Comparison of ENCODE assay signal across 27 cellular contexts in genomic region chr3:49859576-49860305, GRCh38. TPM values are rescaled to one million over a fixed set of nuclear protein-coding genes. Genes with fewer than 3 reads are reported as not detected.
"Had no signal": no experiment of that assay in that cellular context is flagged by ENCODE, and none has a peak within 500 bp of the region (broad histone marks: within the 10 kb centered on the region; RNA-seq: fewer than 3 reads in every experiment).

No MANE protein-coding gene starts in this region.

- H3K27ac ChIP-seq: RWPE1, SJSA1, SK-N-MC had no signal

- H3K27me3 ChIP-seq: MG63 had no signal

- H3K36me3 ChIP-seq: MG63 had no signal

- H3K4me3 ChIP-seq: MG63, SJSA1, SK-N-MC had no signal

- H3K9me3 ChIP-seq: MG63, SJSA1 had no signal

- DNase-seq: IMR-90, Karpas-422, KG1, MG63, NCI-H1092, NCI-H1105 treated with DMSO at 0.1 percent for 48 hours, NCI-H1417 treated with DMSO at 0.1 percent for 48 hours, NCI-H146, NCI-H1694 treated with DMSO at 0.1 percent for 48 hours, NCI-H1930, NCI-H2081, NCI-H2171, NCI-H226, NCI-H446, NCI-H510A, NCI-H524 treated with DMSO at 0.1 percent for 48 hours, NCI-H69, NCI-H774, PC-3, SIG-M5 had no signal

- ATAC-seq: HepG2, Panc1, PC-3, Right ventricle myocardium inferior had no signal

RNA-seq across cellular contexts. Expression of gene CAMKV, which starts 10.0 kb away (rescaled TPM):
- total RNA-seq: HT1080, IMR-90, Right ventricle myocardium inferior, SJSA1 had no signal

RNA-seq across cellular contexts. Expression of gene MST1R, which starts 43.9 kb away (rescaled TPM):
- total RNA-seq: SJSA1 had no signal
